18 cellular contexts compared by ENCODE assay signal in the genomic region with DNA sequence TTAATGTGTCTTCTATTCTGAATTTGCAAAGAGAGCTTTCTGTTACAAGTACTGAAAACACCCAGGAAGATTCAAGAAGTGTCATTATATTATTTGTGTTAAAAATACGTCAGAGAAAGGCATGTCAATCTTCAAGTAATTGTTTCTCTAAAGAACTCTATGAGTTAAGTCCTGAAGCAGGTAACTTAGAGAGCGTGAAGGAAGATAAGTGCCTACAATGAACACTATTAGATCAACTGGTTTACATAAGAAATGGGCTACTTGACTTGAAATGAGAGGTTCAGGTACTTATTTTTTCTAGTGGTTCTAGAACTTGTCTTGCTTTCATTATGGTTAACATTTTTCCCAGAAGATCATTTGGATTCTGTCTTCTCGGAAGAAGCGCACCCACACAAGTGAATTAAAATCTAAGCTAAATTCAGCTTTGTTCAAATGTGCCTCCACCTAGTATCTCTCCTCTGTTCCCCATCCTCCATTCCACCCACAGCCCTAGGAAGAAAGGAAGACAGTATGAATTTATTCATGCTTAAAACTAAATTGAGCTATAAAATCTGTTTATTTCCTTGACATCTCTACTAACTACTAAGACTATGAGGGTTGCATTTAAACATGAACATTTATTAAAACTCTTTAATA.
"Had no signal": no experiment of that assay in that cellular context is flagged by ENCODE, and none has a peak within 500 bp of the region (broad histone marks: within the 10 kb centered on the region; RNA-seq: fewer than 3 reads in every experiment).

No MANE protein-coding gene starts in this region.

- H3K27me3 ChIP-seq: dorsolateral prefrontal cortex, neutrophil, pancreas, spleen, suprapubic skin, transverse colon, vagina had no signal

- H3K4me1 ChIP-seq: pancreas, spleen, suprapubic skin, vagina had no signal

- H3K4me3 ChIP-seq: dorsolateral prefrontal cortex, lung, pancreas, skin epidermis, spleen, suprapubic skin, transverse colon, vagina had no signal

- FAIRE-seq: colon, frontal cortex, pancreas had no signal

- H3K9me3 ChIP-seq: neutrophil, pancreas, suprapubic skin, transverse colon, vagina had no signal

- H3K36me3 ChIP-seq: neutrophil, pancreas, spleen, suprapubic skin, transverse colon, vagina had no signal

- H3K27ac ChIP-seq: dorsolateral prefrontal cortex, neutrophil, pancreas, skin epidermis, suprapubic skin, transverse colon, vagina had no signal

- ATAC-seq: left colon; left ventricle myocardium superior; natural killer cell; pancreas; right cardiac atrium; stimulated activated naive B cell treated with anti-CD40 and anti-IgM and Interleukin-4, amounts not matched to agents 10 μg/mL and 1 μg/mL and 100 μg/mL, for 72 hours had no signal

- DNase-seq: dorsolateral prefrontal cortex; effector CD4-positive, alpha-beta T cell; left colon; left ventricle myocardium superior; natural killer cell; pancreas; right cardiac atrium; spleen; stimulated activated CD4-positive, alpha-beta T cell treated with anti-CD3 and anti-CD28 coated beads, Interleukin-2, amount 100 ng/mL, for 48 hours; stimulated activated naive B cell treated with anti-CD40 and anti-IgM and Interleukin-4, amounts not matched to agents 10 μg/mL and 1 μg/mL and 100 μg/mL, for 72 hours; transverse colon had no signal
